ENCODE assay signal across 30 cellular contexts in the genomic region with DNA sequence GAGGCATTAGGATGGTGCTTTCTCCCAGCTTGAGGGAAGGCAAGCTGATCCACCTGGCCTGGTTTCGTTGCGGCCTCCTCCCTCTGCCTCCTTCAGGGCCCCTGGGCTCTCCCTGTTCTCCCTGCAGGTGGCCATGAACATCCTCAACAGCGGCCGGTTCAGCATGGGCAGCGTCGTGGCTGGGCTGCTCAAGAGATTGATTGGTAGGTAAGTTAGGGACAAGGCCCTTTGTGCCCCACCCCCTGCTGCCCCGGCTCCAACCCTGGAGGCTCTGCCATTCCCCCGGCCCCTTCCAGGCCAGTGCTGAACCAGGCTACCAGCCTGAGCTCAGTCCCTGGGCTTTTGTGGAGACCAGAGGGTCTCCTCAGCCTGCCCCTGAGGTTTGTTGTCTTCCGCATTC.
"Had no signal": no experiment of that assay in that cellular context is flagged by ENCODE, and none has a peak within 500 bp of the region (broad histone marks: within the 10 kb centered on the region; RNA-seq: fewer than 3 reads in every experiment).

No MANE protein-coding gene starts in this region.

- H3K27ac ChIP-seq: heart left ventricle, left lung, pancreas, psoas muscle, right atrium auricular region, right lobe of liver, suprapubic skin, thoracic aorta, tibial artery, uterus had no signal

- H3K4me1 ChIP-seq: left lung, pancreas, psoas muscle, right atrium auricular region, right lobe of liver, suprapubic skin, tibial artery, uterus had no signal

- H3K4me3 Mint-ChIP-seq: immature natural killer cell; naive thymus-derived CD4-positive, alpha-beta T cell; natural killer cell treated with Interleukin-12 subunit alpha and Interleukin-12 subunit beta and Interleukin-15 and Interleukin-18, amount 100 ng/mL, for 72 hours; stimulated activated naive CD8-positive, alpha-beta T cell treated with anti-CD3 and anti-CD28 coated beads, Interleukin-15, Interleukin-2, amounts not matched to agents 100 ng/mL and 50 ng/mL, for 24 hours; type B pancreatic cell had no signal

- H3K4me3 ChIP-seq: heart left ventricle, left lung, mucosa of descending colon, pancreas, psoas muscle, right atrium auricular region, right lobe of liver, skin epidermis, suprapubic skin, thoracic aorta, tibial artery, uterus had no signal

- H3K27ac Mint-ChIP-seq: immature natural killer cell; natural killer cell treated with Interleukin-12 subunit alpha and Interleukin-12 subunit beta and Interleukin-15 and Interleukin-18, amount 100 ng/mL, for 72 hours; stimulated activated naive CD8-positive, alpha-beta T cell treated with anti-CD3 and anti-CD28 coated beads, Interleukin-15, Interleukin-2, amounts not matched to agents 100 ng/mL and 50 ng/mL, for 24 hours; type B pancreatic cell had no signal

- ATAC-seq: heart left ventricle; left colon; left lung; mucosa of descending colon; naive thymus-derived CD4-positive, alpha-beta T cell; natural killer cell treated with Interleukin-12 subunit alpha and Interleukin-12 subunit beta and Interleukin-15 and Interleukin-18, amount 100 ng/mL, for 72 hours; pancreas; psoas muscle; right lobe of liver had no signal

- H3K9me3 ChIP-seq: heart left ventricle, left lung, mucosa of descending colon, pancreas, psoas muscle, right atrium auricular region, right lobe of liver, suprapubic skin, thoracic aorta, tibial artery, uterus had no signal

- DNase-seq: glutamatergic neuron; heart left ventricle; hypothalamus; immature natural killer cell; kidney; left colon; left lung; mesendoderm; midbrain; mucosa of descending colon; naive thymus-derived CD4-positive, alpha-beta T cell; nucleus accumbens; pancreas; posterior cingulate gyrus; psoas muscle; right lobe of liver; stimulated activated CD4-positive, alpha-beta T cell treated with anti-CD3 and anti-CD28 coated beads, Interleukin-12 subunit alpha, Interleukin-12 subunit beta, amount 100 ng/mL, for 4 hours; stimulated activated CD4-positive, alpha-beta T cell treated with anti-CD3 and anti-CD28 coated beads, Interleukin-15, amount 100 ng/mL, for 24 hours; stimulated activated CD4-positive, alpha-beta T cell treated with anti-CD3 and anti-CD28 coated beads, Interleukin-2, amount 100 ng/mL, for 24 hours; stimulated activated CD4-positive, alpha-beta T cell treated with anti-CD3 and anti-CD28 coated beads, Interleukin-4, amount 100 ng/mL, for 1 hour; stimulated activated naive CD4-positive, alpha-beta T cell; uterus had no signal

- H3K36me3 ChIP-seq: uterus had no signal

- H3K27me3 Mint-ChIP-seq: naive thymus-derived CD4-positive, alpha-beta T cell; natural killer cell treated with Interleukin-12 subunit alpha and Interleukin-12 subunit beta and Interleukin-15 and Interleukin-18, amount 100 ng/mL, for 72 hours; stimulated activated naive CD8-positive, alpha-beta T cell treated with anti-CD3 and anti-CD28 coated beads, Interleukin-15, Interleukin-2, amounts not matched to agents 100 ng/mL and 50 ng/mL, for 24 hours; type B pancreatic cell had no signal

- H3K27me3 ChIP-seq: heart left ventricle, left lung, pancreas, right atrium auricular region, right lobe of liver, suprapubic skin, tibial artery, uterus had no signal
